ENCODE assay signal across 21 cellular contexts in the genomic region with DNA sequence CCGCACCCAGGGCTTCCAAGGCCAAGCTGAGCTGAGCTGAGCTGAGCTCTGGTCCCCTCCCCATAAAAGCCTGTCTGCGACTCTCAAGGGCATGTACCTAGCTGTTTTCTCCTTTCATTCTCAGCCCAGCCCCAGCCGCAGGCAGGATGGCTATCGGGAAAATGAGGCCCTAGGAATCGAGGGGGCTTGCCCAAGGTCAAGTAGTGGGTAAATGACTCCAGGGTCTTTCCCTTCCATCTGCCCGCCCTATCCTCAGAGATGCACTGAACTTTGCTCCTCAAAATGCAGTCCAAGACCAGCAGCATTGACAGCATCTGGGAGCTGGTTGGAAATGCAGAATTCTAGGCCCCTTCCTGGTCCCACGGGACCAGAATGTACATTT. TPM values are rescaled to one million over a fixed set of nuclear protein-coding genes. Genes with fewer than 3 reads are reported as not detected.
"Had no signal": no experiment of that assay in that cellular context is flagged by ENCODE, and none has a peak within 500 bp of the region (broad histone marks: within the 10 kb centered on the region; RNA-seq: fewer than 3 reads in every experiment).

No MANE protein-coding gene starts in this region.

- H3K4me3 Mint-ChIP-seq: activated T-cell treated with anti-CD3 and anti-CD28 coated beads, Interleukin-2, amount 50 U/mL, for 24 hours; natural killer cell treated with Interleukin-12 subunit alpha and Interleukin-12 subunit beta and Interleukin-15 and Interleukin-18, amount 100 ng/mL, for 72 hours; stimulated activated memory B cell treated with anti-CD40 and anti-IgM and Interleukin-4, amounts not matched to agents 10 μg/mL and 1 μg/mL and 100 μg/mL, for 72 hours; T-cell had no signal

- H3K4me1 ChIP-seq: esophagus squamous epithelium, parathyroid adenoma had no signal

- DNase-seq: activated naive CD4-positive, alpha-beta T cell treated with anti-CD3 and anti-CD28 coated beads, Interleukin-2, amount 50 U/mL, for 16 hours; activated T-cell treated with anti-CD3 and anti-CD28 coated beads, Interleukin-2, amount 50 U/mL, for 24 hours; effector CD4-positive, alpha-beta T cell; esophagus squamous epithelium; left ventricle myocardium superior; mesendoderm; stimulated activated CD4-positive, alpha-beta T cell treated with anti-CD3 and anti-CD28 coated beads, Interleukin-2, amount 100 ng/mL, for 48 hours; T-cell; T-helper 9 cell; trophoblast cell had no signal

- H3K9me3 Mint-ChIP-seq: activated T-cell treated with anti-CD3 and anti-CD28 coated beads, Interleukin-2, amount 50 U/mL, for 24 hours; natural killer cell treated with Interleukin-12 subunit alpha and Interleukin-12 subunit beta and Interleukin-15 and Interleukin-18, amount 100 ng/mL, for 72 hours; stimulated activated memory B cell treated with anti-CD40 and anti-IgM and Interleukin-4, amounts not matched to agents 10 μg/mL and 1 μg/mL and 100 μg/mL, for 72 hours; T-cell had no signal

- H3K27ac ChIP-seq: esophagus squamous epithelium, hepatocyte, parathyroid adenoma had no signal

- H3K36me3 ChIP-seq: cardiac muscle cell, esophagus squamous epithelium had no signal

- H3K27ac Mint-ChIP-seq: activated T-cell treated with anti-CD3 and anti-CD28 coated beads, Interleukin-2, amount 50 U/mL, for 24 hours; natural killer cell treated with Interleukin-12 subunit alpha and Interleukin-12 subunit beta and Interleukin-15 and Interleukin-18, amount 100 ng/mL, for 72 hours; stimulated activated memory B cell treated with anti-CD40 and anti-IgM and Interleukin-4, amounts not matched to agents 10 μg/mL and 1 μg/mL and 100 μg/mL, for 72 hours; T-cell had no signal

- H3K36me3 Mint-ChIP-seq: natural killer cell treated with Interleukin-12 subunit alpha and Interleukin-12 subunit beta and Interleukin-15 and Interleukin-18, amount 100 ng/mL, for 72 hours; stimulated activated memory B cell treated with anti-CD40 and anti-IgM and Interleukin-4, amounts not matched to agents 10 μg/mL and 1 μg/mL and 100 μg/mL, for 72 hours; T-cell had no signal

- H3K4me1 Mint-ChIP-seq: T-cell had no signal

- H3K27me3 ChIP-seq: cardiac muscle cell, hepatocyte had no signal

- H3K9me3 ChIP-seq: esophagus squamous epithelium, SK-N-SH had no signal

- H3K4me3 ChIP-seq: cardiac muscle cell, esophagus squamous epithelium, hepatocyte had no signal

RNA-seq across cellular contexts. Expression of gene ACCSL, which starts 43.3 kb away (rescaled TPM):
- total RNA-seq: cardiac muscle cell; esophagus squamous epithelium; glomerular endothelial cell; hepatocyte; kidney epithelial cell; left ventricle myocardium superior; natural killer cell treated with Interleukin-12 subunit alpha and Interleukin-12 subunit beta and Interleukin-15 and Interleukin-18, amount 100 ng/mL, for 72 hours; renal cortical epithelial cell; subcutaneous adipose tissue; T-cell had no signal
- polyA plus RNA-seq: adipose tissue, cardiac muscle cell, hepatocyte, SK-N-SH had no signal
